In genomic region chr2:61017003-61017555, GRCh38 we compare ENCODE assay signal across 8 cellular contexts. TPM values are rescaled to one million over a fixed set of nuclear protein-coding genes. Genes with fewer than 3 reads are reported as not detected.
A peak's percentile ranks its signal among the peaks of the same experiment; 100 is the strongest.
DNase-seq lines count a peak whose midpoint lies in the region; ATAC-seq and TF ChIP-seq lines count a peak whose summit lies in the region.

No MANE protein-coding gene starts in this region.

- H3K4me3 Mint-ChIP-seq in T-helper 17 cell, result peak overlapping the region; percentile 99

- H3K4me1 Mint-ChIP-seq in T-helper 17 cell, result peaks cover 17% of the 10 kb centered on the region

- no peaks in the 10 kb centered on the region for H3K9me3 ChIP-seq in T-helper 17 cell (ENCODE audit: control insufficient read depth, low read length, poor library complexity, severe bottlenecking)

- H3K27me3 Mint-ChIP-seq in T-helper 17 cell, result no peaks in the 10 kb centered on the region

- peaks cover 3% of the 10 kb centered on the region for H3K36me3 Mint-ChIP-seq in T-helper 17 cell (ENCODE audit: low read depth)

- peak; percentile 75 for DNase-seq in NCI-H146 (lab: John Stamatoyannopoulos, UW)
- DNase-seq in T-helper 17 cell, result peak; percentile 35 to 53 (median 47)
- peak; percentile 32 to 96 (median 82) for DNase-seq in anterior cingulate cortex (lab: John Stamatoyannopoulos, UW)
- peak; percentile 75 for DNase-seq in hepatic stellate cell (ENCODE audit: low spot score)
- peak; percentile 67 for DNase-seq in renal cortical epithelial cell (ENCODE audit: low read depth)
- no peak for DNase-seq in mesenteric fat pad (ENCODE audit: low spot score)

- peak overlapping the region; percentile 93 for H3K27ac Mint-ChIP-seq in T-helper 17 cell

- peak; percentile 48 for TF ChIP-seq POLR2A in GM15510 (IDR thresholded peaks at IDR 0.05; ENCODE audit: borderline replicate concordance, extremely low read depth, insufficient read length)

- peak; percentile 63 for ATAC-seq in HG02840 (IDR thresholded peaks at IDR 0.05; ENCODE audit: low FRiP score, unreplicated experiment)
- peak; percentile 76 for ATAC-seq in T-helper 17 cell

RNA-seq across cellular contexts. Expression of gene PEX13, which starts 0.4 kb away (rescaled TPM):
- total RNA-seq in T-helper 17 cell, result 10 to 100 TPM; 10.8 to 15.1 TPM
- 42.5 and 57.5 TPM in 2 replicates for total RNA-seq in renal cortical epithelial cell
- 14.4 TPM for total RNA-seq in mesenteric fat pad

RNA-seq across cellular contexts. Expression of gene PUS10, which starts 1.0 kb away (rescaled TPM):
- 1 to 10 TPM; 3.2 to 4.2 TPM for total RNA-seq in T-helper 17 cell
- 7.5 and 10.9 TPM in 2 replicates for total RNA-seq in renal cortical epithelial cell
- 2.8 TPM for total RNA-seq in mesenteric fat pad

RNA-seq across cellular contexts. Expression of gene SANBR, which starts 48.6 kb away (rescaled TPM):
- total RNA-seq in T-helper 17 cell (1 to 10 TPM; 3.4 to 4.3 TPM), renal cortical epithelial cell (14.6 and 21.3 TPM in 2 replicates), mesenteric fat pad (9.0 TPM)
